Comparison of ENCODE assay signal across 1 cellular context in genomic region chr7:39832519-39833085, GRCh38.
TF ChIP-seq lines count a peak whose summit lies in the region.

No MANE protein-coding gene starts in this region.

TF ChIP-seq in neural cell, 6 proteins besides CTCF, POLR2A, EP300 and RAD21:
- TF ChIP-seq REST (IDR thresholded peaks at IDR 0.05; ENCODE audit: borderline replicate concordance) = no peak
- TF ChIP-seq MXI1 (conservative IDR thresholded peaks at IDR 0.05; ENCODE audit: poor library complexity, severe bottlenecking) = no peak
- no peak for TF ChIP-seq TAF1 (IDR thresholded peaks at IDR 0.05; ENCODE audit: low read depth)
- no peak for TF ChIP-seq SMC3 (conservative IDR thresholded peaks at IDR 0.05; ENCODE audit: poor library complexity)
- TF ChIP-seq POLR2AphosphoS5 (IDR thresholded peaks at IDR 0.05) = no peak
- TF ChIP-seq EZH2 (IDR thresholded peaks at IDR 0.05; ENCODE audit: borderline replicate concordance, insufficient read depth, low read length, poor library complexity, severe bottlenecking) = no peak
